1 cellular context compared by ENCODE assay signal in the genomic region with DNA sequence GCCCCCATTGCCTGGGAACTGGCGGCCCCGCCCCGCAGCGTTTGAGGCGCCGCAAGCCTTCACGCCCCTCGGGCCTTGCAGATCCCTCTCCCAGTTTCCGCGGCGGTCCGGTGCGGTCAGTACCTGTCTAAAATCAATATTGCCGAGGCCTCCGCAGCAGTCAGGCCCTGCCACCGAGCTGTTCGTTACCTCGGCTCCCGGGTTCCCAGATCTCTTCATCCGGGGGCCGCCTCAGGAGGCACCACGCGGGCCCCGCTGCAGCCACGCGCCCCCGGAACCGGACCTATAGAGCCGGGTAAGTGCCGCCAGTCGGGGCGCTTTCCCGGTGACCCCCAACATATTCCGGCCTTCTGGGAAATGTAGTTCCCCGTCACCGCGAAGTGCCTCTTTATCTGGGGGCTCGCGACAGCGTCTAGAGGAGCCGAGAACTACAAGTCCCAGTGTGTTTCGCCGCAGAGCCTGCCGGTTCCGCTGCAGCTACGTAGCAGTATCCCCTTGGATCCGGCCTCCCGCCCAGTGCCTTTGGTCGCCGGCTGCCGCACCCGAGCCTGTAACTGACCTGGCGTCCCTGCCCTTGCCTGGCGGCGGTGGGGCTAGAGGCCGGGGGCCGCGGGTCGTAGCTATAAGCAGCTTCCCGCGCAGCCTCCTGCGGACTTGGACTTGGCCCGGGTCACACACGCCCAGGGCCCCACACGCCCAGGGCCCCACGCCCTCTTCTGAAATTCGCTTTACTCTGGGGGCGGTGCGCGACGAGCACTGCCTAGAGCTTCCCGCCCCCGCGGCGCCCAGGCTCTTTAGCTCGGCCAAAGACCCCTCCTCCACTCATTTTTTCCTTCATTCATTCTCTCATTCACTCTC.
TF ChIP-seq lines count a peak whose summit lies in the region.

A gene with protein sequence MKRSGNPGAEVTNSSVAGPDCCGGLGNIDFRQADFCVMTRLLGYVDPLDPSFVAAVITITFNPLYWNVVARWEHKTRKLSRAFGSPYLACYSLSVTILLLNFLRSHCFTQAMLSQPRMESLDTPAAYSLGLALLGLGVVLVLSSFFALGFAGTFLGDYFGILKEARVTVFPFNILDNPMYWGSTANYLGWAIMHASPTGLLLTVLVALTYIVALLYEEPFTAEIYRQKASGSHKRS (minus strand): TSS at position 301 of the 858 bp plus-strand sequence. CDS start 82 bp downstream, at position 219.

TF ChIP-seq in HepG2, 621 proteins besides CTCF, POLR2A, EP300 and RAD21 (continued from another document):
- TF ChIP-seq, protein P1, sequence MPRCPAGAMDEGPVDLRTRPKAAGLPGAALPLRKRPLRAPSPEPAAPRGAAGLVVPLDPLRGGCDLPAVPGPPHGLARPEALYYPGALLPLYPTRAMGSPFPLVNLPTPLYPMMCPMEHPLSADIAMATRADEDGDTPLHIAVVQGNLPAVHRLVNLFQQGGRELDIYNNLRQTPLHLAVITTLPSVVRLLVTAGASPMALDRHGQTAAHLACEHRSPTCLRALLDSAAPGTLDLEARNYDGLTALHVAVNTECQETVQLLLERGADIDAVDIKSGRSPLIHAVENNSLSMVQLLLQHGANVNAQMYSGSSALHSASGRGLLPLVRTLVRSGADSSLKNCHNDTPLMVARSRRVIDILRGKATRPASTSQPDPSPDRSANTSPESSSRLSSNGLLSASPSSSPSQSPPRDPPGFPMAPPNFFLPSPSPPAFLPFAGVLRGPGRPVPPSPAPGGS (CRISPR knock-in tag; IDR thresholded peaks at IDR 0.05): no peak
- TF ChIP-seq, protein P2, sequence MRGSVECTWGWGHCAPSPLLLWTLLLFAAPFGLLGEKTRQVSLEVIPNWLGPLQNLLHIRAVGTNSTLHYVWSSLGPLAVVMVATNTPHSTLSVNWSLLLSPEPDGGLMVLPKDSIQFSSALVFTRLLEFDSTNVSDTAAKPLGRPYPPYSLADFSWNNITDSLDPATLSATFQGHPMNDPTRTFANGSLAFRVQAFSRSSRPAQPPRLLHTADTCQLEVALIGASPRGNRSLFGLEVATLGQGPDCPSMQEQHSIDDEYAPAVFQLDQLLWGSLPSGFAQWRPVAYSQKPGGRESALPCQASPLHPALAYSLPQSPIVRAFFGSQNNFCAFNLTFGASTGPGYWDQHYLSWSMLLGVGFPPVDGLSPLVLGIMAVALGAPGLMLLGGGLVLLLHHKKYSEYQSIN (CRISPR knock-in tag; IDR thresholded peaks at IDR 0.05; ENCODE audit: borderline replicate concordance): no peak
- TF ChIP-seq, protein P3, sequence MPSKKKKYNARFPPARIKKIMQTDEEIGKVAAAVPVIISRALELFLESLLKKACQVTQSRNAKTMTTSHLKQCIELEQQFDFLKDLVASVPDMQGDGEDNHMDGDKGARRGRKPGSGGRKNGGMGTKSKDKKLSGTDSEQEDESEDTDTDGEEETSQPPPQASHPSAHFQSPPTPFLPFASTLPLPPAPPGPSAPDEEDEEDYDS (CRISPR knock-in tag; IDR thresholded peaks at IDR 0.05): peak; percentile 56; the same call in 1 of the 2 replicates
- TF ChIP-seq MLLT10 (CRISPR knock-in tag; IDR thresholded peaks at IDR 0.05) (no peak), SMYD3 (CRISPR knock-in tag; IDR thresholded peaks at IDR 0.05) (peak; percentile 19; the same call in 1 of the 2 replicates), SALL2 (CRISPR knock-in tag; IDR thresholded peaks at IDR 0.05) (0 out of 2 replicates have a peak, but pooled peaks have one; percentile 15), MED8 (CRISPR knock-in tag; IDR thresholded peaks at IDR 0.05; ENCODE audit: insufficient replicate concordance) (peak; percentile 31), FOXJ3 (CRISPR knock-in tag; IDR thresholded peaks at IDR 0.05; ENCODE audit: borderline replicate concordance) (peak; percentile 56), ZNF432 (CRISPR knock-in tag; IDR thresholded peaks at IDR 0.05; ENCODE audit: borderline replicate concordance) (no peak), ZC3H13 (CRISPR knock-in tag; IDR thresholded peaks at IDR 0.05) (no peak; the same call in 1 of the 2 replicates), EHMT2 (IDR thresholded peaks at IDR 0.05; ENCODE audit: borderline replicate concordance, low read depth, low read length) (no peak), RXRA (CRISPR knock-in tag; IDR thresholded peaks at IDR 0.05) (peak; percentile 34; the same call in 1 of the 2 replicates), ZNF510 (CRISPR knock-in tag; IDR thresholded peaks at IDR 0.05; ENCODE audit: low read depth) (no peak), MBD4 (IDR thresholded peaks at IDR 0.05; ENCODE audit: borderline replicate concordance, low read length) (no peak), ZNF337 (CRISPR knock-in tag; IDR thresholded peaks at IDR 0.05; ENCODE audit: borderline replicate concordance, low read depth) (no peak)
- TF ChIP-seq, protein P4, sequence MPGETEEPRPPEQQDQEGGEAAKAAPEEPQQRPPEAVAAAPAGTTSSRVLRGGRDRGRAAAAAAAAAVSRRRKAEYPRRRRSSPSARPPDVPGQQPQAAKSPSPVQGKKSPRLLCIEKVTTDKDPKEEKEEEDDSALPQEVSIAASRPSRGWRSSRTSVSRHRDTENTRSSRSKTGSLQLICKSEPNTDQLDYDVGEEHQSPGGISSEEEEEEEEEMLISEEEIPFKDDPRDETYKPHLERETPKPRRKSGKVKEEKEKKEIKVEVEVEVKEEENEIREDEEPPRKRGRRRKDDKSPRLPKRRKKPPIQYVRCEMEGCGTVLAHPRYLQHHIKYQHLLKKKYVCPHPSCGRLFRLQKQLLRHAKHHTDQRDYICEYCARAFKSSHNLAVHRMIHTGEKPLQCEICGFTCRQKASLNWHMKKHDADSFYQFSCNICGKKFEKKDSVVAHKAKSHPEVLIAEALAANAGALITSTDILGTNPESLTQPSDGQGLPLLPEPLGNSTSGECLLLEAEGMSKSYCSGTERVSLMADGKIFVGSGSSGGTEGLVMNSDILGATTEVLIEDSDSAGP (CRISPR knock-in tag; IDR thresholded peaks at IDR 0.05; ENCODE audit: borderline replicate concordance): peak; percentile 83
- TF ChIP-seq, protein P5, sequence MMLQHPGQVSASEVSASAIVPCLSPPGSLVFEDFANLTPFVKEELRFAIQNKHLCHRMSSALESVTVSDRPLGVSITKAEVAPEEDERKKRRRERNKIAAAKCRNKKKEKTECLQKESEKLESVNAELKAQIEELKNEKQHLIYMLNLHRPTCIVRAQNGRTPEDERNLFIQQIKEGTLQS (CRISPR knock-in tag; IDR thresholded peaks at IDR 0.05): no peak
- TF ChIP-seq, protein P6, sequence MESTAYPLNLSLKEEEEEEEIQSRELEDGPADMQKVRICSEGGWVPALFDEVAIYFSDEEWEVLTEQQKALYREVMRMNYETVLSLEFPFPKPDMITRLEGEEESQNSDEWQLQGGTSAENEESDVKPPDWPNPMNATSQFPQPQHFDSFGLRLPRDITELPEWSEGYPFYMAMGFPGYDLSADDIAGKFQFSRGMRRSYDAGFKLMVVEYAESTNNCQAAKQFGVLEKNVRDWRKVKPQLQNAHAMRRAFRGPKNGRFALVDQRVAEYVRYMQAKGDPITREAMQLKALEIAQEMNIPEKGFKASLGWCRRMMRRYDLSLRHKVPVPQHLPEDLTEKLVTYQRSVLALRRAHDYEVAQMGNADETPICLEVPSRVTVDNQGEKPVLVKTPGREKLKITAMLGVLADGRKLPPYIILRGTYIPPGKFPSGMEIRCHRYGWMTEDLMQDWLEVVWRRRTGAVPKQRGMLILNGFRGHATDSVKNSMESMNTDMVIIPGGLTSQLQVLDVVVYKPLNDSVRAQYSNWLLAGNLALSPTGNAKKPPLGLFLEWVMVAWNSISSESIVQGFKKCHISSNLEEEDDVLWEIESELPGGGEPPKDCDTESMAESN (CRISPR knock-in tag; conservative IDR thresholded peaks at IDR 0.05): no peak
- TF ChIP-seq, protein P7, sequence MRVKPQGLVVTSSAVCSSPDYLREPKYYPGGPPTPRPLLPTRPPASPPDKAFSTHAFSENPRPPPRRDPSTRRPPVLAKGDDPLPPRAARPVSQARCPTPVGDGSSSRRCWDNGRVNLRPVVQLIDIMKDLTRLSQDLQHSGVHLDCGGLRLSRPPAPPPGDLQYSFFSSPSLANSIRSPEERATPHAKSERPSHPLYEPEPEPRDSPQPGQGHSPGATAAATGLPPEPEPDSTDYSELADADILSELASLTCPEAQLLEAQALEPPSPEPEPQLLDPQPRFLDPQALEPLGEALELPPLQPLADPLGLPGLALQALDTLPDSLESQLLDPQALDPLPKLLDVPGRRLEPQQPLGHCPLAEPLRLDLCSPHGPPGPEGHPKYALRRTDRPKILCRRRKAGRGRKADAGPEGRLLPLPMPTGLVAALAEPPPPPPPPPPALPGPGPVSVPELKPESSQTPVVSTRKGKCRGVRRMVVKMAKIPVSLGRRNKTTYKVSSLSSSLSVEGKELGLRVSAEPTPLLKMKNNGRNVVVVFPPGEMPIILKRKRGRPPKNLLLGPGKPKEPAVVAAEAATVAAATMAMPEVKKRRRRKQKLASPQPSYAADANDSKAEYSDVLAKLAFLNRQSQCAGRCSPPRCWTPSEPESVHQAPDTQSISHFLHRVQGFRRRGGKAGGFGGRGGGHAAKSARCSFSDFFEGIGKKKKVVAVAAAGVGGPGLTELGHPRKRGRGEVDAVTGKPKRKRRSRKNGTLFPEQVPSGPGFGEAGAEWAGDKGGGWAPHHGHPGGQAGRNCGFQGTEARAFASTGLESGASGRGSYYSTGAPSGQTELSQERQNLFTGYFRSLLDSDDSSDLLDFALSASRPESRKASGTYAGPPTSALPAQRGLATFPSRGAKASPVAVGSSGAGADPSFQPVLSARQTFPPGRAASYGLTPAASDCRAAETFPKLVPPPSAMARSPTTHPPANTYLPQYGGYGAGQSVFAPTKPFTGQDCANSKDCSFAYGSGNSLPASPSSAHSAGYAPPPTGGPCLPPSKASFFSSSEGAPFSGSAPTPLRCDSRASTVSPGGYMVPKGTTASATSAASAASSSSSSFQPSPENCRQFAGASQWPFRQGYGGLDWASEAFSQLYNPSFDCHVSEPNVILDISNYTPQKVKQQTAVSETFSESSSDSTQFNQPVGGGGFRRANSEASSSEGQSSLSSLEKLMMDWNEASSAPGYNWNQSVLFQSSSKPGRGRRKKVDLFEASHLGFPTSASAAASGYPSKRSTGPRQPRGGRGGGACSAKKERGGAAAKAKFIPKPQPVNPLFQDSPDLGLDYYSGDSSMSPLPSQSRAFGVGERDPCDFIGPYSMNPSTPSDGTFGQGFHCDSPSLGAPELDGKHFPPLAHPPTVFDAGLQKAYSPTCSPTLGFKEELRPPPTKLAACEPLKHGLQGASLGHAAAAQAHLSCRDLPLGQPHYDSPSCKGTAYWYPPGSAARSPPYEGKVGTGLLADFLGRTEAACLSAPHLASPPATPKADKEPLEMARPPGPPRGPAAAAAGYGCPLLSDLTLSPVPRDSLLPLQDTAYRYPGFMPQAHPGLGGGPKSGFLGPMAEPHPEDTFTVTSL (CRISPR knock-in tag; IDR thresholded peaks at IDR 0.05; ENCODE audit: borderline replicate concordance): peak; percentile 25; the same call in 1 of the 2 replicates
- TF ChIP-seq, protein P8, sequence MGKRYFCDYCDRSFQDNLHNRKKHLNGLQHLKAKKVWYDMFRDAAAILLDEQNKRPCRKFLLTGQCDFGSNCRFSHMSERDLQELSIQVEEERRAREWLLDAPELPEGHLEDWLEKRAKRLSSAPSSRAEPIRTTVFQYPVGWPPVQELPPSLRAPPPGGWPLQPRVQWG (CRISPR knock-in tag; IDR thresholded peaks at IDR 0.05; ENCODE audit: borderline replicate concordance, low read depth): no peak
- TF ChIP-seq, protein P9, sequence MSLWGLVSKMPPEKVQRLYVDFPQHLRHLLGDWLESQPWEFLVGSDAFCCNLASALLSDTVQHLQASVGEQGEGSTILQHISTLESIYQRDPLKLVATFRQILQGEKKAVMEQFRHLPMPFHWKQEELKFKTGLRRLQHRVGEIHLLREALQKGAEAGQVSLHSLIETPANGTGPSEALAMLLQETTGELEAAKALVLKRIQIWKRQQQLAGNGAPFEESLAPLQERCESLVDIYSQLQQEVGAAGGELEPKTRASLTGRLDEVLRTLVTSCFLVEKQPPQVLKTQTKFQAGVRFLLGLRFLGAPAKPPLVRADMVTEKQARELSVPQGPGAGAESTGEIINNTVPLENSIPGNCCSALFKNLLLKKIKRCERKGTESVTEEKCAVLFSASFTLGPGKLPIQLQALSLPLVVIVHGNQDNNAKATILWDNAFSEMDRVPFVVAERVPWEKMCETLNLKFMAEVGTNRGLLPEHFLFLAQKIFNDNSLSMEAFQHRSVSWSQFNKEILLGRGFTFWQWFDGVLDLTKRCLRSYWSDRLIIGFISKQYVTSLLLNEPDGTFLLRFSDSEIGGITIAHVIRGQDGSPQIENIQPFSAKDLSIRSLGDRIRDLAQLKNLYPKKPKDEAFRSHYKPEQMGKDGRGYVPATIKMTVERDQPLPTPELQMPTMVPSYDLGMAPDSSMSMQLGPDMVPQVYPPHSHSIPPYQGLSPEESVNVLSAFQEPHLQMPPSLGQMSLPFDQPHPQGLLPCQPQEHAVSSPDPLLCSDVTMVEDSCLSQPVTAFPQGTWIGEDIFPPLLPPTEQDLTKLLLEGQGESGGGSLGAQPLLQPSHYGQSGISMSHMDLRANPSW (CRISPR knock-in tag; IDR thresholded peaks at IDR 0.05; ENCODE audit: borderline replicate concordance): no peak
- TF ChIP-seq, protein P10, sequence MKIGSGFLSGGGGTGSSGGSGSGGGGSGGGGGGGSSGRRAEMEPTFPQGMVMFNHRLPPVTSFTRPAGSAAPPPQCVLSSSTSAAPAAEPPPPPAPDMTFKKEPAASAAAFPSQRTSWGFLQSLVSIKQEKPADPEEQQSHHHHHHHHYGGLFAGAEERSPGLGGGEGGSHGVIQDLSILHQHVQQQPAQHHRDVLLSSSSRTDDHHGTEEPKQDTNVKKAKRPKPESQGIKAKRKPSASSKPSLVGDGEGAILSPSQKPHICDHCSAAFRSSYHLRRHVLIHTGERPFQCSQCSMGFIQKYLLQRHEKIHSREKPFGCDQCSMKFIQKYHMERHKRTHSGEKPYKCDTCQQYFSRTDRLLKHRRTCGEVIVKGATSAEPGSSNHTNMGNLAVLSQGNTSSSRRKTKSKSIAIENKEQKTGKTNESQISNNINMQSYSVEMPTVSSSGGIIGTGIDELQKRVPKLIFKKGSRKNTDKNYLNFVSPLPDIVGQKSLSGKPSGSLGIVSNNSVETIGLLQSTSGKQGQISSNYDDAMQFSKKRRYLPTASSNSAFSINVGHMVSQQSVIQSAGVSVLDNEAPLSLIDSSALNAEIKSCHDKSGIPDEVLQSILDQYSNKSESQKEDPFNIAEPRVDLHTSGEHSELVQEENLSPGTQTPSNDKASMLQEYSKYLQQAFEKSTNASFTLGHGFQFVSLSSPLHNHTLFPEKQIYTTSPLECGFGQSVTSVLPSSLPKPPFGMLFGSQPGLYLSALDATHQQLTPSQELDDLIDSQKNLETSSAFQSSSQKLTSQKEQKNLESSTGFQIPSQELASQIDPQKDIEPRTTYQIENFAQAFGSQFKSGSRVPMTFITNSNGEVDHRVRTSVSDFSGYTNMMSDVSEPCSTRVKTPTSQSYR (CRISPR knock-in tag; IDR thresholded peaks at IDR 0.05; ENCODE audit: borderline replicate concordance): 0 out of 2 replicates have a peak, but pooled peaks have one; percentile 9
